In genomic region chr2:58240938-58241755, GRCh38 we compare ENCODE assay signal across 8 cellular contexts. TPM values are rescaled to one million over a fixed set of nuclear protein-coding genes. Genes with fewer than 3 reads are reported as not detected.
DNase-seq lines count a peak whose midpoint lies in the region; ATAC-seq, FAIRE-seq and TF ChIP-seq lines count a peak whose summit lies in the region.

Gene FANCL, minus strand, starts transcription at chr2:58241325. Its CDS starts 12 bp downstream, at chr2:58241313.

- peak within 1 kb of the TSS; percentile 91 for H3K9ac ChIP-seq in astrocyte (ENCODE audit: low read length)

- peak within 1 kb of the TSS; percentile 80 for H3K27ac ChIP-seq in astrocyte (ENCODE audit: low read depth, low read length)
- peak within 1 kb of the TSS; percentile 83 to 97 for H3K27ac ChIP-seq in uterus

- H4K20me1 ChIP-seq in astrocyte (ENCODE audit: insufficient read depth, low read length): no peaks in the 10 kb centered on the region

- peak; percentile 92 for FAIRE-seq in GM18507 (lab: Jason Lieb, UNC)
- FAIRE-seq in astrocyte (lab: Jason Lieb, UNC): no peak

- peak within 1 kb of the TSS; percentile 84 for H3K4me2 ChIP-seq in astrocyte (ENCODE audit: low read length)

- H3K36me3 ChIP-seq in astrocyte (ENCODE audit: insufficient read depth, low read length): no peaks in the 10 kb centered on the region
- no peaks in the 10 kb centered on the region for H3K36me3 ChIP-seq in uterus

- peak; percentile 85 for ATAC-seq in HG02970 (IDR thresholded peaks at IDR 0.05; ENCODE audit: low FRiP score, unreplicated experiment)

- H3K4me3 ChIP-seq in astrocyte (ENCODE audit: insufficient read depth, low read depth, low read length): peak within 1 kb of the TSS; percentile 97
- peak within 1 kb of the TSS; percentile 71 to 98 for H3K4me3 ChIP-seq in uterus

- DNase-seq in GM18507 (ENCODE audit: extremely low spot score, insufficient read length, low read depth): peak; percentile 81
- peak; percentile 30 for DNase-seq in NCI-H187 treated with DMSO at 0.1 percent for 48 hours (lab: John Stamatoyannopoulos, UW)
- DNase-seq in T-helper 2 cell treated with Interferon-gamma antibody and Interleukin-4, amounts not matched to agents 5 μg/mL and 100 μg/mL, for 36 hours (ENCODE audit: low spot score): peak; percentile 81
- DNase-seq in astrocyte (ENCODE audit: low read depth): peak; percentile 57
- DNase-seq in hepatic stellate cell (ENCODE audit: low spot score): peak; percentile 90
- DNase-seq in putamen (ENCODE audit: low spot score): peak; percentile 89
- peak; percentile 89 to 92 for DNase-seq in uterus

- peaks cover 23% of the 10 kb centered on the region for H3K4me1 Mint-ChIP-seq in T-helper 2 cell treated with Interferon-gamma antibody and Interleukin-4, amounts not matched to agents 5 μg/mL and 100 μg/mL, for 36 hours (ENCODE audit: low read depth)
- H3K4me1 Mint-ChIP-seq in astrocyte (ENCODE audit: low read depth, unreplicated experiment): peaks cover 4% of the 10 kb centered on the region

- no peaks in the 10 kb centered on the region for H3K9me3 Mint-ChIP-seq in T-helper 2 cell treated with Interferon-gamma antibody and Interleukin-4, amounts not matched to agents 5 μg/mL and 100 μg/mL, for 36 hours
- H3K9me3 Mint-ChIP-seq in astrocyte (ENCODE audit: unreplicated experiment): no peaks in the 10 kb centered on the region

- peak in 1 of 2 donors; percentile 62 for TF ChIP-seq POLR2A in uterus (IDR thresholded peaks at IDR 0.05)

- H3K27me3 ChIP-seq in astrocyte (ENCODE audit: insufficient read depth, low read length) (no peaks in the 10 kb centered on the region), uterus (no peaks in the 10 kb centered on the region)

- H3K4me3 Mint-ChIP-seq in T-helper 2 cell treated with Interferon-gamma antibody and Interleukin-4, amounts not matched to agents 5 μg/mL and 100 μg/mL, for 36 hours: peak within 1 kb of the TSS; percentile 94
- peak within 1 kb of the TSS; percentile 96 for H3K4me3 Mint-ChIP-seq in astrocyte (ENCODE audit: unreplicated experiment)

- H3K27ac Mint-ChIP-seq in T-helper 2 cell treated with Interferon-gamma antibody and Interleukin-4, amounts not matched to agents 5 μg/mL and 100 μg/mL, for 36 hours: peak within 1 kb of the TSS; percentile 84
- peak within 1 kb of the TSS; percentile 54 for H3K27ac Mint-ChIP-seq in astrocyte (ENCODE audit: unreplicated experiment)

- H3K9me3 ChIP-seq in astrocyte (ENCODE audit: insufficient read depth, low read depth, low read length): no peaks in the 10 kb centered on the region
- H3K9me3 ChIP-seq in uterus: no peaks in the 10 kb centered on the region

- no peaks in the 10 kb centered on the region for H3K4me1 ChIP-seq in astrocyte (ENCODE audit: insufficient read depth, low read length)
- H3K4me1 ChIP-seq in uterus: peaks cover 0 to 6% of the 10 kb centered on the region in 2 donors

- H3K27me3 Mint-ChIP-seq in T-helper 2 cell treated with Interferon-gamma antibody and Interleukin-4, amounts not matched to agents 5 μg/mL and 100 μg/mL, for 36 hours (ENCODE audit: low read depth): peaks cover 14% of the 10 kb centered on the region
- H3K27me3 Mint-ChIP-seq in astrocyte (ENCODE audit: low read depth, unreplicated experiment): no peaks in the 10 kb centered on the region

- peaks cover 47% of the 10 kb centered on the region for H3K79me2 ChIP-seq in astrocyte (ENCODE audit: insufficient read depth, low read length)

- peak within 1 kb of the TSS; percentile 99 for H2AFZ ChIP-seq in astrocyte (ENCODE audit: low read depth, low read length)

- intact Hi-C loops in uterus (cut with DNase I; ENCODE audit: low total_unique reads): no loop called here

- TF ChIP-seq CTCF in astrocyte (IDR thresholded peaks at IDR 0.05; ENCODE audit: insufficient read depth, low read depth, low read length): no peak
- TF ChIP-seq CTCF in uterus (IDR thresholded peaks at IDR 0.05): peak in 1 of 4 experiments; percentile 15

- no peaks in the 10 kb centered on the region for H3K36me3 Mint-ChIP-seq in T-helper 2 cell treated with Interferon-gamma antibody and Interleukin-4, amounts not matched to agents 5 μg/mL and 100 μg/mL, for 36 hours (ENCODE audit: low read depth)
- H3K36me3 Mint-ChIP-seq in astrocyte (ENCODE audit: low read depth, unreplicated experiment): no peaks in the 10 kb centered on the region

RNA-seq across cellular contexts. Expression of gene FANCL, which starts in this region (rescaled TPM):
- total RNA-seq in astrocyte: 10.7 and 13.8 TPM in 2 replicates
- 100 to 1,000 TPM in 2 of 4 donors, 10 to 100 TPM in 2; 69.8 to 302 (median 96.4) TPM for total RNA-seq in uterus

Comparison
In these comparisons a context has a peak if more than half of its experiments do, and no peak if none do; other contexts are left out.
1. Peak in every context shown above with its lines: DNase-seq, ATAC-seq, H3K4me3 ChIP-seq and H3K27ac ChIP-seq.
2. DNase-seq: peak in every context shown above with its lines; median percentile 90 in uterus; 90 in hepatic stellate cell; 89 in putamen; 81 in GM18507; 81 in T-helper 2 cell treated with Interferon-gamma antibody and Interleukin-4, amounts not matched to agents 5 μg/mL and 100 μg/mL, for 36 hours; 57 in astrocyte; 30 in NCI-H187 treated with DMSO at 0.1 percent for 48 hours.